In the genomic region with DNA sequence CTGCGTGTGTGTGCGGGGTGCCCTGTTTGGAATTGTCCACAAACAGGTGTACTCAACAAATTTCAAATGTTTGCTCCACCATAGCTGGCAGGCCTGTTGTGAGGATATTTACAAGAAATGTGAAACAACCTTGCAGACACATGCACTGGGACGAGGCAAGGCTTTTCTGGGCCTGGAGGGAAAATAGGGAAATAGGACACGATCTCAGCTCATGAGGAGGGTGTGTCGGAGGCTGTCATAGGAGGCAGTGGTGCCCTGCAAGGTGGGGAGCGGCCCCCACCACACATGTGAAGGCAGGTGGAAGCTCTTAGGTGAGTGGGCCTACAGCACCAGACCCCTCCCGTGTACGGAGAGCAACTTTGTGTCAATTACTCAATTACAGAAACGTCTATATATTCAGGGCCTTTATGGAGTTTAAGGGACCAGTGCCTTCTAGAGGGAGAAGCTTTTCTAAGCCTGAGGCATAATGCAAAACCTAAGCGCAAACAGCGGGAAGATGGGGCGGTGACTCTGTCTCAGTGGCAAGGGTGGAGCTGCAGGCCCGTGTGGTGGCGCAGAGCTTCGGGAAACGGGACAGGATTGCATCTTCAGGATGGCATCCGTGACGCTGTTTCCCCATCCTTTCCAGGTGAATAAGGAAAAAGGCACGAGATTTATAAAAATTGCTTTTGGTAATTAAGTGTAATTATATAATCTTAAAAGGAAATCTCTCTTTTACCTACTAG, we compare ENCODE assay signal across 25 cellular contexts. TPM values are rescaled to one million over a fixed set of nuclear protein-coding genes. Genes with fewer than 3 reads are reported as not detected.
DNase-seq lines count a peak whose midpoint lies in the region; ATAC-seq and TF ChIP-seq lines count a peak whose summit lies in the region.
"Had no signal": no experiment of that assay in that cellular context is flagged by ENCODE, and none has a peak within 500 bp of the region (broad histone marks: within the 10 kb centered on the region; RNA-seq: fewer than 3 reads in every experiment).

No MANE protein-coding gene starts in this region.

- TF ChIP-seq CTCF in right atrium auricular region (IDR thresholded peaks at IDR 0.05) (no peak), heart right ventricle (IDR thresholded peaks at IDR 0.05) (no peak)

- H3K4me1 Mint-ChIP-seq in naive thymus-derived CD4-positive, alpha-beta T cell, result peaks cover 14 to 77% (median 63%) of the 10 kb centered on the region in 7 donors
- H3K4me1 Mint-ChIP-seq: B cell, IgD-negative memory B cell had no signal

- peak overlapping the region in 6 of 9 donors; percentile 24 to 65 (median 52) for H3K27ac Mint-ChIP-seq in naive thymus-derived CD4-positive, alpha-beta T cell
- H3K27ac Mint-ChIP-seq: B cell, IgD-negative memory B cell had no signal

- DNase-seq in NCI-H2227 (lab: John Stamatoyannopoulos, UW; ENCODE audit: unreplicated experiment), result peak; percentile 20
- DNase-seq in NCI-H2227 treated with DMSO at 0.1 percent for 48 hours (lab: John Stamatoyannopoulos, UW), result no peak
- peak; percentile 21 for DNase-seq in right atrium auricular region (ENCODE audit: low spot score)
- DNase-seq in heart right ventricle, result no peak
- no peak for DNase-seq in naive thymus-derived CD4-positive, alpha-beta T cell
- DNase-seq in GF-D8 (lab: John Stamatoyannopoulos, UW), result no peak
- DNase-seq in epidermal melanocyte (ENCODE audit: insufficient read length, low spot score), result no peak
- DNase-seq: CD8-positive, alpha-beta memory T cell; DMS 273 treated with DMSO at 0.1 percent for 48 hours; DMS79; EL; HCEC 1CT; NCI-H1048; NCI-H1694; NCI-H2081; NCI-H446; NCI-H524 treated with DMSO at 0.1 percent for 48 hours; NCI-H774; Right ventricle myocardium superior had no signal

- intact Hi-C loops in heart right ventricle (cut with DNase I), result no loop called here
- intact Hi-C loops in naive thymus-derived CD4-positive, alpha-beta T cell (cut with micrococcal nuclease), result loop anchor here in 1 of 2 donors (5.0 kb wide), 1 partner anchor 68 kb away; no protein-coding TSS in a partner anchor

- H3K36me3 ChIP-seq in right atrium auricular region, result no peaks in the 10 kb centered on the region
- H3K36me3 ChIP-seq in heart right ventricle, result peaks cover 0 to 6% (median 0%) of the 10 kb centered on the region in 9 donors
- H3K36me3 ChIP-seq in naive thymus-derived CD4-positive, alpha-beta T cell (ENCODE audit: control insufficient read depth in 2 of 3, insufficient read depth in 3 of 3, low read length in 3 of 3), result peaks cover 0 to 12% (median 0%) of the 10 kb centered on the region in 3 experiments
- H3K36me3 ChIP-seq: SJSA1 had no signal

- no peaks in the 10 kb centered on the region for H3K27me3 Mint-ChIP-seq in naive thymus-derived CD4-positive, alpha-beta T cell
- H3K27me3 Mint-ChIP-seq: B cell; CD8-positive, alpha-beta memory T cell had no signal

- no peaks in the 10 kb centered on the region for H3K27me3 ChIP-seq in right atrium auricular region
- no peaks in the 10 kb centered on the region for H3K27me3 ChIP-seq in heart right ventricle
- no peaks in the 10 kb centered on the region for H3K27me3 ChIP-seq in naive thymus-derived CD4-positive, alpha-beta T cell (ENCODE audit: control insufficient read depth in 2 of 2, insufficient read depth in 2 of 2, low read length in 2 of 2)
- H3K27me3 ChIP-seq: SJSA1 had no signal

- H3K4me3 ChIP-seq in right atrium auricular region (no peak overlapping the region), heart right ventricle (no peak overlapping the region)
- H3K4me3 ChIP-seq in naive thymus-derived CD4-positive, alpha-beta T cell (ENCODE audit: low read length), result no peak overlapping the region
- H3K4me3 ChIP-seq: SJSA1 had no signal

- POLR2A ChIA-PET in naive thymus-derived CD4-positive, alpha-beta T cell (lab: Charles Lee), result no interaction called here

- CTCF ChIA-PET in naive thymus-derived CD4-positive, alpha-beta T cell (lab: Charles Lee), result interaction anchor here (0.7 to 2.3 kb wide), 3 partner anchors 21 to 69 kb away, joined by 3 to 7 read pairs (median 3); no protein-coding TSS in a partner anchor

- H3K4me1 ChIP-seq in right atrium auricular region, result peaks cover 0 to 24% of the 10 kb centered on the region in 2 donors
- peaks cover 3 to 43% (median 24%) of the 10 kb centered on the region in 9 donors for H3K4me1 ChIP-seq in heart right ventricle
- H3K4me1 ChIP-seq in naive thymus-derived CD4-positive, alpha-beta T cell (ENCODE audit: control insufficient read depth in 2 of 2, insufficient read depth in 2 of 2, low read length in 2 of 2), result peaks cover 0 to 7% of the 10 kb centered on the region in 2 donors
- H3K4me1 ChIP-seq: SJSA1 had no signal

- peaks cover 0 to 6% (median 0%) of the 10 kb centered on the region in 11 donors for H3K9me3 Mint-ChIP-seq in naive thymus-derived CD4-positive, alpha-beta T cell

- ATAC-seq in heart right ventricle (no peak), GM21367 (IDR thresholded peaks at IDR 0.05; ENCODE audit: unreplicated experiment) (no peak)
- no peak for ATAC-seq in naive thymus-derived CD4-positive, alpha-beta T cell

- no peak overlapping the region for H3K4me3 Mint-ChIP-seq in naive thymus-derived CD4-positive, alpha-beta T cell
- H3K4me3 Mint-ChIP-seq: B cell; CD14-positive monocyte; CD8-positive, alpha-beta memory T cell; IgD-negative memory B cell had no signal

- H3K27ac ChIP-seq in right atrium auricular region (no peak overlapping the region), heart right ventricle (no peak overlapping the region)
- no peak overlapping the region for H3K27ac ChIP-seq in naive thymus-derived CD4-positive, alpha-beta T cell (ENCODE audit: low read depth, low read length)
- H3K27ac ChIP-seq: 22Rv1, SJSA1 had no signal

- 95 to 96% methylated on average over 19 of the region's 19 CpGs for WGBS in heart right ventricle, 2 donors

- peaks cover 19 to 52% (median 39%) of the 10 kb centered on the region in 5 donors for H3K36me3 Mint-ChIP-seq in naive thymus-derived CD4-positive, alpha-beta T cell

- H3K9me3 ChIP-seq in right atrium auricular region, result no peaks in the 10 kb centered on the region
- H3K9me3 ChIP-seq in heart right ventricle, result no peaks in the 10 kb centered on the region
- H3K9me3 ChIP-seq in naive thymus-derived CD4-positive, alpha-beta T cell (ENCODE audit: control insufficient read depth in 2 of 3, low read length in 3 of 3), result no peaks in the 10 kb centered on the region
- H3K9me3 ChIP-seq: SJSA1 had no signal

RNA-seq across cellular contexts. Expression of gene RNF144A, which starts 48.0 kb away (rescaled TPM):
- total RNA-seq in right atrium auricular region, result 10 to 100 TPM in 1 of 2 donors, 1 to 10 TPM in 1; 8.2 to 12.6 TPM
- total RNA-seq in heart right ventricle, result 10 to 100 TPM in 8 of 10 donors, 1 to 10 TPM in 2; 9.2 to 19.7 (median 11.9) TPM
- polyA plus RNA-seq in heart right ventricle, result 1 to 10 TPM; 3.6 to 4.9 TPM
- 10 to 100 TPM; 40.0 to 74.4 (median 61.2) TPM for total RNA-seq in naive thymus-derived CD4-positive, alpha-beta T cell
- polyA plus RNA-seq in naive thymus-derived CD4-positive, alpha-beta T cell, result 10 to 100 TPM; 21.2 to 23.5 TPM

Comparison
In these comparisons a context has a peak if more than half of its experiments do, and no peak if none do; other contexts are left out.
1. DNase-seq: peak in NCI-H2227 (single experiment) and right atrium auricular region (single experiment); none in NCI-H2227 treated with DMSO at 0.1 percent for 48 hours (single experiment), heart right ventricle (0 of 2), naive thymus-derived CD4-positive, alpha-beta T cell (0 of 9), GF-D8 (single experiment) and epidermal melanocyte (single experiment).